ENCODE assay signal across 10 cellular contexts in genomic region chr6:2938632-2939083, GRCh38. TPM values are rescaled to one million over a fixed set of nuclear protein-coding genes. Genes with fewer than 3 reads are reported as not detected.
DNase-seq lines count a peak whose midpoint lies in the region; ATAC-seq, FAIRE-seq and TF ChIP-seq lines count a peak whose summit lies in the region.
"Had no signal": no experiment of that assay in that cellular context is flagged by ENCODE, and none has a peak within 500 bp of the region (broad histone marks: within the 10 kb centered on the region; RNA-seq: fewer than 3 reads in every experiment).

No MANE protein-coding gene starts in this region.

- no peak overlapping the region for H3K4me3 ChIP-seq in kidney (ENCODE audit: low read length in 2 of 2)

- FAIRE-seq in kidney (lab: Jason Lieb, UNC): no peak
- FAIRE-seq: endothelial cell of umbilical vein, H54 had no signal

- intact Hi-C loops in kidney (cut with DNase I): no loop called here

- H3K27ac Mint-ChIP-seq in activated naive CD8-positive, alpha-beta T cell treated with anti-CD3 and anti-CD28 coated beads for 36 hours: peak overlapping the region; percentile 78
- peak overlapping the region in 9 of 10 donors; percentile 84 to 99 (median 95) for H3K27ac Mint-ChIP-seq in naive thymus-derived CD8-positive, alpha-beta T cell

- H3K36me3 Mint-ChIP-seq in activated naive CD8-positive, alpha-beta T cell treated with anti-CD3 and anti-CD28 coated beads for 36 hours: peaks cover 37% of the 10 kb centered on the region
- peaks cover 0 to 15% (median 13%) of the 10 kb centered on the region in 3 donors for H3K36me3 Mint-ChIP-seq in naive thymus-derived CD8-positive, alpha-beta T cell

- H3K27me3 Mint-ChIP-seq in activated naive CD8-positive, alpha-beta T cell treated with anti-CD3 and anti-CD28 coated beads for 36 hours: peaks cover 4% of the 10 kb centered on the region
- no peaks in the 10 kb centered on the region for H3K27me3 Mint-ChIP-seq in naive thymus-derived CD8-positive, alpha-beta T cell
- H3K27me3 Mint-ChIP-seq: stimulated activated naive CD8-positive, alpha-beta T cell treated with anti-CD3 and anti-CD28 coated beads, Interleukin-15, amount 100 ng/mL, for 72 hours had no signal

- H3K4me1 ChIP-seq in kidney (ENCODE audit: control insufficient read depth in 1 of 2, insufficient read depth in 1 of 2, low read depth in 1 of 2, low read length in 2 of 2): peaks cover 0 to 2% of the 10 kb centered on the region in 2 donors

- no peak for ATAC-seq in naive thymus-derived CD8-positive, alpha-beta T cell
- ATAC-seq: stimulated activated naive CD8-positive, alpha-beta T cell treated with anti-CD3 and anti-CD28 coated beads, Interleukin-15, amount 100 ng/mL, for 72 hours had no signal

- POLR2A ChIA-PET in naive thymus-derived CD8-positive, alpha-beta T cell (lab: Charles Lee): interaction anchor here (1.5 to 17.1 kb wide), 4 partner anchors 33 to 81 kb away, joined by 4 to 497 read pairs (median 23); partner anchors contain the start of gene SERPINB6

- DNase-seq in Daoy (ENCODE audit: low read depth): peak; percentile 59
- DNase-seq in LoVo (ENCODE audit: low spot score): peak; percentile 90
- DNase-seq in activated naive CD8-positive, alpha-beta T cell treated with anti-CD3 and anti-CD28 coated beads for 36 hours: no peak
- DNase-seq in naive thymus-derived CD8-positive, alpha-beta T cell: no peak
- no peak for DNase-seq in NCI-H2171 (lab: John Stamatoyannopoulos, UW)
- no peak for DNase-seq in kidney
- no peak for DNase-seq in dedifferentiated amniotic fluid mesenchymal stem cell (ENCODE audit: extremely low spot score)
- DNase-seq: stimulated activated naive CD8-positive, alpha-beta T cell treated with anti-CD3 and anti-CD28 coated beads, Interleukin-15, amount 100 ng/mL, for 72 hours had no signal

- peaks cover 22% of the 10 kb centered on the region for H3K9me3 Mint-ChIP-seq in activated naive CD8-positive, alpha-beta T cell treated with anti-CD3 and anti-CD28 coated beads for 36 hours
- peaks cover 0 to 31% (median 14%) of the 10 kb centered on the region in 9 donors for H3K9me3 Mint-ChIP-seq in naive thymus-derived CD8-positive, alpha-beta T cell

- no peaks in the 10 kb centered on the region for H3K9me3 ChIP-seq in kidney (ENCODE audit: control insufficient read depth in 1 of 2, low read length in 2 of 2)

- H3K4me3 Mint-ChIP-seq in activated naive CD8-positive, alpha-beta T cell treated with anti-CD3 and anti-CD28 coated beads for 36 hours: no peak overlapping the region
- H3K4me3 Mint-ChIP-seq in naive thymus-derived CD8-positive, alpha-beta T cell: peak overlapping the region in 8 of 10 donors; percentile 3 to 90 (median 40)

- H3K4me1 Mint-ChIP-seq in activated naive CD8-positive, alpha-beta T cell treated with anti-CD3 and anti-CD28 coated beads for 36 hours: peaks cover 55% of the 10 kb centered on the region
- peaks cover 32 to 74% (median 57%) of the 10 kb centered on the region in 4 donors for H3K4me1 Mint-ChIP-seq in naive thymus-derived CD8-positive, alpha-beta T cell

- no peak for TF ChIP-seq CTCF in kidney (IDR thresholded peaks at IDR 0.05; ENCODE audit: borderline replicate concordance, extremely low read depth, insufficient read depth)

- no peak overlapping the region for H3K9ac ChIP-seq in kidney (ENCODE audit: low read length in 2 of 2)

- H3K36me3 ChIP-seq in kidney (ENCODE audit: control insufficient read depth in 1 of 2, insufficient read depth in 2 of 2, low read length in 2 of 2): no peaks in the 10 kb centered on the region

- H3K27ac ChIP-seq in kidney (ENCODE audit: low read depth in 2 of 2, low read length in 2 of 2): no peak overlapping the region

RNA-seq across cellular contexts. Expression of gene SERPINB6, which starts 32.7 kb away (rescaled TPM):
- total RNA-seq in Daoy (2014; rRNA removed; shearing (Covaris generic)): 38.7 and 46.4 TPM in 2 replicates
- 10 to 100 TPM; 54.9 to 56.0 TPM for total RNA-seq in activated naive CD8-positive, alpha-beta T cell treated with anti-CD3 and anti-CD28 coated beads for 36 hours
- total RNA-seq in naive thymus-derived CD8-positive, alpha-beta T cell: 100 to 1,000 TPM; 125 to 134 TPM
- 100 to 1,000 TPM; 128 to 152 (median 141) TPM for polyA plus RNA-seq in naive thymus-derived CD8-positive, alpha-beta T cell
- 136 TPM for total RNA-seq in kidney
- 212 TPM for polyA plus RNA-seq in kidney (ENCODE audit: insufficient read depth, low read depth, low replicate concordance)

RNA-seq across cellular contexts. Expression of gene SERPINB9, which starts 35.5 kb away (rescaled TPM):
- total RNA-seq in Daoy (2014; rRNA removed; shearing (Covaris generic)): 0.40 and 1.5 TPM in 2 replicates
- total RNA-seq in activated naive CD8-positive, alpha-beta T cell treated with anti-CD3 and anti-CD28 coated beads for 36 hours: 10 to 100 TPM; 51.3 to 51.4 TPM
- total RNA-seq in naive thymus-derived CD8-positive, alpha-beta T cell: 10 to 100 TPM; 56.6 to 57.1 TPM
- 10 to 100 TPM; 29.9 to 37.2 (median 35.0) TPM for polyA plus RNA-seq in naive thymus-derived CD8-positive, alpha-beta T cell
- 13.4 TPM for total RNA-seq in kidney
- polyA plus RNA-seq in kidney (ENCODE audit: insufficient read depth, low read depth, low replicate concordance): 4.0 TPM

Comparison
In these comparisons a context has a peak if more than half of its experiments do, and no peak if none do; other contexts are left out.
1. DNase-seq: peak in Daoy (single experiment) and LoVo (single experiment); none in activated naive CD8-positive, alpha-beta T cell treated with anti-CD3 and anti-CD28 coated beads for 36 hours (single experiment), naive thymus-derived CD8-positive, alpha-beta T cell (0 of 10), NCI-H2171 (single experiment), kidney (single experiment) and dedifferentiated amniotic fluid mesenchymal stem cell (single experiment).